In genomic region chr16:15498427-15499175, GRCh38 we compare ENCODE assay signal across 16 cellular contexts.
DNase-seq lines count a peak whose midpoint lies in the region; ATAC-seq and TF ChIP-seq lines count a peak whose summit lies in the region.
"Had no signal": no experiment of that assay in that cellular context is flagged by ENCODE, and none has a peak within 500 bp of the region (broad histone marks: within the 10 kb centered on the region; RNA-seq: fewer than 3 reads in every experiment).

No MANE protein-coding gene starts in this region.

- H3K27ac Mint-ChIP-seq in stimulated activated naive CD8-positive, alpha-beta T cell treated with anti-CD3 and anti-CD28 coated beads, Interleukin-15, Interleukin-2, amounts not matched to agents 100 ng/mL and 50 ng/mL, for 24 hours = peak overlapping the region; percentile 22
- peak overlapping the region in 3 of 8 donors; percentile 2 to 59 (median 26) for H3K27ac Mint-ChIP-seq in CD8-positive, alpha-beta memory T cell

- H3K9me3 Mint-ChIP-seq in stimulated activated naive CD8-positive, alpha-beta T cell treated with anti-CD3 and anti-CD28 coated beads, Interleukin-15, Interleukin-2, amounts not matched to agents 100 ng/mL and 50 ng/mL, for 24 hours = peaks cover 6% of the 10 kb centered on the region
- H3K9me3 Mint-ChIP-seq in CD8-positive, alpha-beta memory T cell = no peaks in the 10 kb centered on the region

- H3K27ac ChIP-seq in vagina = no peak overlapping the region
- H3K27ac ChIP-seq in CD8-positive, alpha-beta memory T cell (ENCODE audit: low read depth, low read length) = no peak overlapping the region
- no peak overlapping the region for H3K27ac ChIP-seq in esophagus squamous epithelium
- H3K27ac ChIP-seq: pancreas, uterus had no signal

- H3K4me1 ChIP-seq in vagina = peaks cover 8% of the 10 kb centered on the region
- no peaks in the 10 kb centered on the region for H3K4me1 ChIP-seq in CD8-positive, alpha-beta memory T cell (ENCODE audit: insufficient read depth, low read length)
- H3K4me1 ChIP-seq in esophagus squamous epithelium = peaks cover 0 to 21% (median 0%) of the 10 kb centered on the region in 3 donors
- H3K4me1 ChIP-seq: pancreas had no signal

- intact Hi-C loops in vagina (cut with DNase I) (loop anchor here (10.0 kb wide), 1 partner anchor 96 kb away; no protein-coding TSS in a partner anchor), esophagus squamous epithelium (cut with DNase I) (loop anchor here (10.0 kb wide), 1 partner anchor 74 kb away; no protein-coding TSS in a partner anchor)

- no peaks in the 10 kb centered on the region for H3K27me3 ChIP-seq in vagina
- no peaks in the 10 kb centered on the region for H3K27me3 ChIP-seq in CD8-positive, alpha-beta memory T cell (ENCODE audit: insufficient read depth, low read length, poor library complexity, severe bottlenecking)
- no peaks in the 10 kb centered on the region for H3K27me3 ChIP-seq in esophagus squamous epithelium
- H3K27me3 ChIP-seq: pancreas, uterus had no signal

- CTCF ChIA-PET in CD8-positive, alpha-beta memory T cell (lab: Charles Lee) = no interaction called here

- H3K9me3 ChIP-seq in vagina = no peaks in the 10 kb centered on the region
- no peaks in the 10 kb centered on the region for H3K9me3 ChIP-seq in CD8-positive, alpha-beta memory T cell (ENCODE audit: low read length)
- H3K9me3 ChIP-seq in esophagus squamous epithelium = no peaks in the 10 kb centered on the region
- H3K9me3 ChIP-seq: pancreas, uterus had no signal

- in situ Hi-C loops in SK-MEL-5 (cut with HindIII; ENCODE audit: low pct_unique_long_range_greater_than_20kb, low sequenced_read_pairs) = no loop called here

- no peak for ATAC-seq in stimulated activated naive CD8-positive, alpha-beta T cell treated with anti-CD3 and anti-CD28 coated beads, Interleukin-15, Interleukin-2, amounts not matched to agents 100 U/mL and 50 U/mL, for 24 hours
- ATAC-seq: left cardiac atrium; stimulated activated naive CD8-positive, alpha-beta T cell treated with anti-CD3 and anti-CD28 coated beads, Interleukin-15, amount 100 ng/mL, for 72 hours had no signal

- H3K27me3 Mint-ChIP-seq in stimulated activated naive CD8-positive, alpha-beta T cell treated with anti-CD3 and anti-CD28 coated beads, Interleukin-15, Interleukin-2, amounts not matched to agents 100 ng/mL and 50 ng/mL, for 24 hours = no peaks in the 10 kb centered on the region
- H3K27me3 Mint-ChIP-seq in CD8-positive, alpha-beta memory T cell = peaks cover 0 to 4% of the 10 kb centered on the region in 2 donors
- H3K27me3 Mint-ChIP-seq: stimulated activated naive CD8-positive, alpha-beta T cell treated with anti-CD3 and anti-CD28 coated beads, Interleukin-15, amount 100 ng/mL, for 72 hours had no signal

- no peak overlapping the region for H3K4me3 ChIP-seq in fibroblast of the aortic adventitia (ENCODE audit: low read depth, low read length)
- H3K4me3 ChIP-seq in vagina = no peak overlapping the region
- no peak overlapping the region for H3K4me3 ChIP-seq in CD8-positive, alpha-beta memory T cell (ENCODE audit: low read length)
- no peak overlapping the region for H3K4me3 ChIP-seq in esophagus squamous epithelium
- H3K4me3 ChIP-seq: pancreas, uterus had no signal

- no peak overlapping the region for H3K4me3 Mint-ChIP-seq in stimulated activated naive CD8-positive, alpha-beta T cell treated with anti-CD3 and anti-CD28 coated beads, Interleukin-15, Interleukin-2, amounts not matched to agents 100 ng/mL and 50 ng/mL, for 24 hours
- H3K4me3 Mint-ChIP-seq in CD8-positive, alpha-beta memory T cell = no peak overlapping the region
- H3K4me3 Mint-ChIP-seq: stimulated activated naive CD8-positive, alpha-beta T cell treated with anti-CD3 and anti-CD28 coated beads, Interleukin-15, amount 100 ng/mL, for 72 hours had no signal

- no peak for DNase-seq in stimulated activated naive CD8-positive, alpha-beta T cell treated with anti-CD3 and anti-CD28 coated beads, Interleukin-15, Interleukin-2, amounts not matched to agents 100 U/mL and 50 U/mL, for 24 hours
- peak; percentile 24 for DNase-seq in SK-MEL-5 (ENCODE audit: low read depth, low spot score)
- DNase-seq in fibroblast of the aortic adventitia (ENCODE audit: low read depth) = peak; percentile 71
- no peak for DNase-seq in vagina (ENCODE audit: extremely low spot score in 2 of 2)
- DNase-seq in CD8-positive, alpha-beta memory T cell = no peak
- DNase-seq in superior temporal gyrus (ENCODE audit: extremely low spot score) = no peak
- DNase-seq in esophagus squamous epithelium (lab: John Stamatoyannopoulos, UW) = no peak
- DNase-seq: activated CD4-positive, alpha-beta T cell treated with anti-CD3 and anti-CD28 coated beads, Interleukin-2, amount 50 U/mL, for 48 hours; activated T-cell treated with anti-CD3 and anti-CD28 coated beads, Interleukin-2, amount 50 U/mL, for 48 hours; KG1; left cardiac atrium; NCI-H1417 treated with DMSO at 0.1 percent for 48 hours; pancreas; stimulated activated naive CD8-positive, alpha-beta T cell treated with anti-CD3 and anti-CD28 coated beads, Interleukin-15, amount 100 ng/mL, for 72 hours; uterus had no signal

- 62 to 70% methylated on average over 2 of the region's 2 CpGs for WGBS in esophagus squamous epithelium, 2 donors

- H3K36me3 Mint-ChIP-seq in stimulated activated naive CD8-positive, alpha-beta T cell treated with anti-CD3 and anti-CD28 coated beads, Interleukin-15, Interleukin-2, amounts not matched to agents 100 ng/mL and 50 ng/mL, for 24 hours (ENCODE audit: low read depth) = peaks cover 9% of the 10 kb centered on the region
- no peaks in the 10 kb centered on the region for H3K36me3 Mint-ChIP-seq in CD8-positive, alpha-beta memory T cell

- POLR2A ChIA-PET in CD8-positive, alpha-beta memory T cell (lab: Charles Lee) = no interaction called here

- no peak for TF ChIP-seq POLR2A in vagina (IDR thresholded peaks at IDR 0.05)
- TF ChIP-seq POLR2A in esophagus squamous epithelium (IDR thresholded peaks at IDR 0.05) = no peak

- no peaks in the 10 kb centered on the region for H3K36me3 ChIP-seq in vagina
- H3K36me3 ChIP-seq in CD8-positive, alpha-beta memory T cell (ENCODE audit: insufficient read depth, low read length) = no peaks in the 10 kb centered on the region
- H3K36me3 ChIP-seq in esophagus squamous epithelium = no peaks in the 10 kb centered on the region
- H3K36me3 ChIP-seq: pancreas, uterus had no signal

- peaks cover 53% of the 10 kb centered on the region for H3K4me1 Mint-ChIP-seq in stimulated activated naive CD8-positive, alpha-beta T cell treated with anti-CD3 and anti-CD28 coated beads, Interleukin-15, Interleukin-2, amounts not matched to agents 100 ng/mL and 50 ng/mL, for 24 hours (ENCODE audit: low read depth)
- H3K4me1 Mint-ChIP-seq in CD8-positive, alpha-beta memory T cell = no peaks in the 10 kb centered on the region

- TF ChIP-seq CTCF in fibroblast of the aortic adventitia (IDR thresholded peaks at IDR 0.05; ENCODE audit: insufficient read depth, low read length) = no peak
- no peak for TF ChIP-seq CTCF in vagina (IDR thresholded peaks at IDR 0.05)
- no peak for TF ChIP-seq CTCF in esophagus squamous epithelium (IDR thresholded peaks at IDR 0.05)

Comparison
In these comparisons a context has a peak if more than half of its experiments do, and no peak if none do; other contexts are left out.
1. DNase-seq: peak in SK-MEL-5 (single experiment) and fibroblast of the aortic adventitia (single experiment); none in stimulated activated naive CD8-positive, alpha-beta T cell treated with anti-CD3 and anti-CD28 coated beads, Interleukin-15, Interleukin-2, amounts not matched to agents 100 U/mL and 50 U/mL, for 24 hours (single experiment), vagina (0 of 2), CD8-positive, alpha-beta memory T cell (0 of 5), superior temporal gyrus (single experiment) and esophagus squamous epithelium (single experiment).